Comparison of ENCODE assay signal across 24 cellular contexts in the genomic region with DNA sequence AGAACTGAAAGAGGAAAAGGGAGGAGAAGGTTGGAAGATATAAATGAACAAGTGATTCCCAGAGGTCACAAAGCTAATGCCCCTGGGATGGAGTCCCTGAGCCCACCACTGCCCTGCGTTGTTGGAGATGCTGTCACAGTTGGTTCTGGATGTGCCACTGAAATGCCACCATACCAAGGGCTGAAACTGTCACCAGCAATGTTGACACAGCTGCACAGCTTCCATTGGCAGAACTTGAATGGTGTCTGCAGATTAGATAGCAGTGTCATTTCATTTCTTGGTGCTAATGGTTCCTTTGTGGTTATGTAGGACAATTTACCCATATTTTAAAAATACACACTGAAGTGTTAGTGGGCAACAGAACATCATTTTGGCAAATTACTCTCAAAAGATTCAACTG.
"Had no signal": no experiment of that assay in that cellular context is flagged by ENCODE, and none has a peak within 500 bp of the region (broad histone marks: within the 10 kb centered on the region; RNA-seq: fewer than 3 reads in every experiment).

No MANE protein-coding gene starts in this region.

- DNase-seq: activated CD4-positive, alpha-beta T cell treated with anti-CD3 and anti-CD28 coated beads for 1 hour; activated CD8-positive, alpha-beta memory T cell treated with anti-CD3 and anti-CD28 coated beads, Interleukin-2, amount 10 ng/mL, durations not matched to agents 7 days and 5 days; activated CD8-positive, alpha-beta T cell treated with anti-CD3 and anti-CD28 coated beads, Interleukin-2, amount 10 ng/mL, durations not matched to agents 7 days and 5 days; activated effector memory CD4-positive, alpha-beta T cell treated with Interleukin-2 at 50 U/mL for 16 hours; activated naive CD4-positive, alpha-beta T cell treated with anti-CD3 and anti-CD28 coated beads for 36 hours; activated naive CD8-positive, alpha-beta T cell treated with anti-CD3 and anti-CD28 coated beads, Interleukin-2, amount 10 ng/mL, durations not matched to agents 7 days and 5 days; activated T-cell treated with anti-CD3 and anti-CD28 coated beads, Interleukin-2, amount 50 U/mL, for 48 hours; caudate nucleus; gastrocnemius medialis; hippocampal formation; left cardiac atrium; left ventricle myocardium superior; naive thymus-derived CD4-positive, alpha-beta T cell; stimulated activated CD4-positive, alpha-beta T cell treated with anti-CD3 and anti-CD28 coated beads, Interleukin-15, amount 100 ng/mL, for 24 hours; stimulated activated naive CD4-positive, alpha-beta T cell; T-cell had no signal

- H3K36me3 ChIP-seq: ascending aorta, gastrocnemius medialis, right atrium auricular region, tibial nerve had no signal

- H3K4me3 ChIP-seq: ascending aorta, gastrocnemius medialis, right atrium auricular region, tibial nerve had no signal

- H3K4me1 Mint-ChIP-seq: activated CD8-positive, alpha-beta memory T cell treated with anti-CD3 and anti-CD28 coated beads, Interleukin-2, amount 10 ng/mL, durations not matched to agents 7 days and 5 days; activated naive CD8-positive, alpha-beta T cell treated with anti-CD3 and anti-CD28 coated beads, Interleukin-2, amount 10 ng/mL, durations not matched to agents 7 days and 5 days; naive thymus-derived CD4-positive, alpha-beta T cell; T-cell had no signal

- H3K9me3 ChIP-seq: ascending aorta, gastrocnemius medialis had no signal

- H3K36me3 Mint-ChIP-seq: activated CD8-positive, alpha-beta memory T cell treated with anti-CD3 and anti-CD28 coated beads, Interleukin-2, amount 10 ng/mL, durations not matched to agents 7 days and 5 days; activated naive CD8-positive, alpha-beta T cell treated with anti-CD3 and anti-CD28 coated beads, Interleukin-2, amount 10 ng/mL, durations not matched to agents 7 days and 5 days; mesothelial cell of epicardium; naive thymus-derived CD4-positive, alpha-beta T cell; T-cell had no signal

- H3K27me3 ChIP-seq: ascending aorta, gastrocnemius medialis, right atrium auricular region, tibial nerve had no signal

- ATAC-seq: activated CD8-positive, alpha-beta memory T cell treated with anti-CD3 and anti-CD28 coated beads, Interleukin-2, amount 10 ng/mL, durations not matched to agents 7 days and 5 days; activated CD8-positive, alpha-beta T cell treated with anti-CD3 and anti-CD28 coated beads, Interleukin-2, amount 10 ng/mL, durations not matched to agents 7 days and 5 days; gastrocnemius medialis; left ventricle myocardium superior; naive thymus-derived CD4-positive, alpha-beta T cell; T-cell had no signal

- H3K27ac Mint-ChIP-seq: activated CD8-positive, alpha-beta memory T cell treated with anti-CD3 and anti-CD28 coated beads, Interleukin-2, amount 10 ng/mL, durations not matched to agents 7 days and 5 days; activated CD8-positive, alpha-beta T cell treated with anti-CD3 and anti-CD28 coated beads, Interleukin-2, amount 10 ng/mL, durations not matched to agents 7 days and 5 days; activated naive CD4-positive, alpha-beta T cell treated with anti-CD3 and anti-CD28 coated beads for 36 hours; activated naive CD8-positive, alpha-beta T cell treated with anti-CD3 and anti-CD28 coated beads, Interleukin-2, amount 10 ng/mL, durations not matched to agents 7 days and 5 days; mesothelial cell of epicardium; naive thymus-derived CD4-positive, alpha-beta T cell; T-cell; WTC11 had no signal

- H3K27me3 Mint-ChIP-seq: activated CD8-positive, alpha-beta memory T cell treated with anti-CD3 and anti-CD28 coated beads, Interleukin-2, amount 10 ng/mL, durations not matched to agents 7 days and 5 days; activated naive CD8-positive, alpha-beta T cell treated with anti-CD3 and anti-CD28 coated beads, Interleukin-2, amount 10 ng/mL, durations not matched to agents 7 days and 5 days had no signal

- FAIRE-seq: keratinocyte had no signal

- H3K4me1 ChIP-seq: ascending aorta, gastrocnemius medialis, parathyroid adenoma, right atrium auricular region, tibial nerve had no signal

- H3K27ac ChIP-seq: ascending aorta, epithelial cell of prostate, gastrocnemius medialis, parathyroid adenoma, right atrium auricular region, tibial nerve had no signal

- H3K4me3 Mint-ChIP-seq: activated CD8-positive, alpha-beta memory T cell treated with anti-CD3 and anti-CD28 coated beads, Interleukin-2, amount 10 ng/mL, durations not matched to agents 7 days and 5 days; activated CD8-positive, alpha-beta T cell treated with anti-CD3 and anti-CD28 coated beads, Interleukin-2, amount 10 ng/mL, durations not matched to agents 7 days and 5 days; activated naive CD4-positive, alpha-beta T cell treated with anti-CD3 and anti-CD28 coated beads for 36 hours; activated naive CD8-positive, alpha-beta T cell treated with anti-CD3 and anti-CD28 coated beads, Interleukin-2, amount 10 ng/mL, durations not matched to agents 7 days and 5 days; mesothelial cell of epicardium; naive thymus-derived CD4-positive, alpha-beta T cell; T-cell; WTC11 had no signal
